Comparison of ENCODE assay signal across 19 cellular contexts in genomic region chr1:56382890-56383289, GRCh38.
"Had no signal": no experiment of that assay in that cellular context is flagged by ENCODE, and none has a peak within 500 bp of the region (broad histone marks: within the 10 kb centered on the region; RNA-seq: fewer than 3 reads in every experiment).

No MANE protein-coding gene starts in this region.

- H3K4me1 Mint-ChIP-seq: mesothelial cell of epicardium, natural killer cell had no signal

- DNase-seq: effector CD4-positive, alpha-beta T cell; heart left ventricle; hippocampal formation; kidney glomerular epithelial cell; lower lobe of right lung; natural killer cell; occipital lobe; pancreas; right cardiac atrium; small intestine; stimulated activated CD4-positive, alpha-beta T cell treated with anti-CD3 and anti-CD28 coated beads, Interleukin-12 subunit alpha, Interleukin-12 subunit beta, amount 100 ng/mL, for 4 hours; stimulated activated naive CD4-positive, alpha-beta T cell treated with Interleukin-2 at 50 U/mL for 16 hours; uterus had no signal

- H3K36me3 ChIP-seq: heart left ventricle, lower lobe of right lung, pancreas, uterus had no signal

- H3K36me3 Mint-ChIP-seq: memory B cell, natural killer cell, type B pancreatic cell had no signal

- H3K9me3 Mint-ChIP-seq: memory B cell, natural killer cell, type B pancreatic cell had no signal

- H3K4me1 ChIP-seq: lower lobe of right lung, pancreas had no signal

- H3K4me3 ChIP-seq: coronary artery, heart left ventricle, lower lobe of right lung, pancreas, uterus had no signal

- H3K4me3 Mint-ChIP-seq: memory B cell, mesothelial cell of epicardium, natural killer cell, type B pancreatic cell had no signal

- H3K27ac Mint-ChIP-seq: memory B cell, mesothelial cell of epicardium, natural killer cell, progenitor cell of endocrine pancreas, type B pancreatic cell had no signal

- H3K27me3 ChIP-seq: heart left ventricle, pancreas, uterus had no signal

- H3K9me3 ChIP-seq: heart left ventricle, lower lobe of right lung, pancreas, uterus had no signal

- H3K27me3 Mint-ChIP-seq: progenitor cell of endocrine pancreas, type B pancreatic cell had no signal

- H3K27ac ChIP-seq: coronary artery, heart left ventricle, lower lobe of right lung, pancreas, uterus had no signal

- ATAC-seq: heart left ventricle, left lobe of liver, lower lobe of right lung, natural killer cell, pancreas, right cardiac atrium had no signal
